In genomic region chr17:42554250-42555121, GRCh38 we compare ENCODE assay signal across 8 cellular contexts. TPM values are rescaled to one million over a fixed set of nuclear protein-coding genes. Genes with fewer than 3 reads are reported as not detected.
DNase-seq lines count a peak whose midpoint lies in the region; ATAC-seq and TF ChIP-seq lines count a peak whose summit lies in the region.

No MANE protein-coding gene starts in this region.

- CTCF ChIA-PET in HCT116 (lab: Charles Lee) = interaction anchor here (0.9 to 2.1 kb wide), 3 partner anchors 23 to 232 kb away, joined by 3 to 8 read pairs (median 3); partner anchors contain the start of gene PSMC3IP

- TF ChIP-seq CTCF in HCT116 (IDR thresholded peaks at IDR 0.05 in 2 of 3, conservative IDR thresholded peaks at IDR 0.05 in 1 of 3; ENCODE audit: borderline replicate concordance in 1 of 3, insufficient read depth in 1 of 3, low read depth in 2 of 3, low read length in 2 of 3) (no peak), heart right ventricle (IDR thresholded peaks at IDR 0.05) (peak in 1 of 9 donors; percentile 1), vagina (IDR thresholded peaks at IDR 0.05) (peak in 1 of 3 experiments; percentile 16)

- ATAC-seq in HCT116 (peak; percentile 83), heart right ventricle (peak; percentile 90 to 96 (median 96))

- DNase-seq in GM03348 (ENCODE audit: low spot score) (peak; percentile 92), HCT116 (ENCODE audit: low read depth, low spot score) (no peak), NAMALWA (ENCODE audit: low spot score) (peak; percentile 91), T follicular helper cell (ENCODE audit: low read depth) (peak; percentile 54), amniotic epithelial cell (ENCODE audit: low read depth) (peak; percentile 72), heart right ventricle (peak; percentile 89 to 92), pons (ENCODE audit: low spot score) (peak; percentile 59), vagina (ENCODE audit: extremely low spot score in 2 of 2) (peak in 1 of 2 donors; percentile 87)

- POLR2A ChIA-PET in HCT116 (lab: Charles Lee) = interaction anchor here (0.5 to 1.6 kb wide), 2 partner anchors 131 to 144 kb away, joined by 3 read pairs; partner anchors contain the start of gene CAVIN1

- TF ChIP-seq RAD21 in HCT116 (IDR thresholded peaks at IDR 0.05; ENCODE audit: low read depth) = no peak

- H3K9me3 ChIP-seq in HCT116 (ENCODE audit: control insufficient read depth in 1 of 2, insufficient read depth in 1 of 2, low read depth in 1 of 2, low read length in 2 of 2) (no peaks in the 10 kb centered on the region), heart right ventricle (no peaks in the 10 kb centered on the region), vagina (no peaks in the 10 kb centered on the region)

- RAD21 ChIA-PET in HCT116 (lab: Charles Lee; ENCODE audit: low non-redundant PET in 1 of 2, low total read pairs in 2 of 2, uncharacterized antibody in 2 of 2, unreplicated experiment in 2 of 2) = no interaction called here

- H3K9me2 ChIP-seq in HCT116 (ENCODE audit: insufficient read depth) = no peaks in the 10 kb centered on the region

- H3K27me3 ChIP-seq in HCT116 (ENCODE audit: insufficient read depth, low read length) (no peaks in the 10 kb centered on the region), heart right ventricle (no peaks in the 10 kb centered on the region), vagina (no peaks in the 10 kb centered on the region)

- peak overlapping the region; percentile 86 for H3K4me2 ChIP-seq in HCT116 (ENCODE audit: low read length)

- TF ChIP-seq POLR2A in HCT116 (IDR thresholded peaks at IDR 0.05; ENCODE audit: borderline replicate concordance, extremely low read depth, insufficient read depth, insufficient read length) (peak; percentile 68), vagina (IDR thresholded peaks at IDR 0.05) (peak in 1 of 2 donors; percentile 65)

- no peaks in the 10 kb centered on the region for H4K20me1 ChIP-seq in HCT116 (ENCODE audit: insufficient read depth)

- intact Hi-C loops in HCT116 (cut with micrococcal nuclease) = no loop called here
- intact Hi-C loops in heart right ventricle (cut with DNase I) = no loop called here
- intact Hi-C loops in vagina (cut with DNase I) = no loop called here

- H3K4me1 ChIP-seq in HCT116 (ENCODE audit: control insufficient read depth in 1 of 2, insufficient read depth in 2 of 2, low read length in 2 of 2) (peaks cover 11 to 36% of the 10 kb centered on the region in 2 experiments), heart right ventricle (peaks cover 7 to 34% (median 20%) of the 10 kb centered on the region in 9 donors), vagina (peaks cover 29% of the 10 kb centered on the region)

- H3K4me3 ChIP-seq in HCT116 (replicated peaks in 1 of 2; ENCODE audit: low read depth in 1 of 2, low read length in 2 of 2) (peak overlapping the region; percentile 93 to 99), heart right ventricle (peak overlapping the region; percentile 69 to 96 (median 86)), vagina (peak overlapping the region; percentile 72 to 76)

- 0% methylated on average over 77 to 82 of the region's 82 CpGs for WGBS in heart right ventricle, 2 donors

- H3K36me3 ChIP-seq in HCT116 (ENCODE audit: control insufficient read depth in 1 of 2, insufficient read depth in 2 of 2, low read length in 2 of 2) = no peaks in the 10 kb centered on the region
- peaks cover 0 to 8% (median 0%) of the 10 kb centered on the region in 9 donors for H3K36me3 ChIP-seq in heart right ventricle
- no peaks in the 10 kb centered on the region for H3K36me3 ChIP-seq in vagina

- peak overlapping the region; percentile 94 for H3K27ac ChIP-seq in HCT116 (ENCODE audit: low read depth, low read length)
- H3K27ac ChIP-seq in heart right ventricle = peak overlapping the region; percentile 47 to 97 (median 92)
- peak overlapping the region; percentile 74 for H3K27ac ChIP-seq in vagina

- no peak overlapping the region for H2AFZ ChIP-seq in HCT116 (ENCODE audit: low read depth, low read length, poor library complexity, severe bottlenecking)

- TSS peak; percentile 63 for BruUV-seq in HCT116 (replicated peaks; lab: Mats Ljungman, UMichigan)

- peak overlapping the region; percentile 97 for H3K9ac ChIP-seq in HCT116 (ENCODE audit: low read length)

- peaks cover 17% of the 10 kb centered on the region; the same call in 1 of the 2 replicates for H3K79me2 ChIP-seq in HCT116 (ENCODE audit: insufficient read depth, low read length)

TF ChIP-seq in HCT116, 20 proteins besides CTCF, POLR2A, EP300 and RAD21 (continues in another document):
- no peak for TF ChIP-seq FOSL1 (IDR thresholded peaks at IDR 0.05; ENCODE audit: low read depth)
- peak; percentile 73 for TF ChIP-seq EGR1 (IDR thresholded peaks at IDR 0.05; ENCODE audit: low read depth)
- no peak for TF ChIP-seq SP1 (IDR thresholded peaks at IDR 0.05; ENCODE audit: low read depth)
- TF ChIP-seq TCF7L2 (IDR thresholded peaks at IDR 0.05; ENCODE audit: borderline replicate concordance, extremely low read depth, insufficient read depth, insufficient read length) = peak; percentile 29
- TF ChIP-seq REST (IDR thresholded peaks at IDR 0.05; ENCODE audit: low read depth) = no peak
- TF ChIP-seq JUND (IDR thresholded peaks at IDR 0.05) = no peak
- TF ChIP-seq, protein P1, sequence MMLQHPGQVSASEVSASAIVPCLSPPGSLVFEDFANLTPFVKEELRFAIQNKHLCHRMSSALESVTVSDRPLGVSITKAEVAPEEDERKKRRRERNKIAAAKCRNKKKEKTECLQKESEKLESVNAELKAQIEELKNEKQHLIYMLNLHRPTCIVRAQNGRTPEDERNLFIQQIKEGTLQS (IDR thresholded peaks at IDR 0.05) = no peak
- no peak for TF ChIP-seq SIN3A (IDR thresholded peaks at IDR 0.05; ENCODE audit: low read depth)
- TF ChIP-seq EZH2 (IDR thresholded peaks at IDR 0.05) = no peak
- no peak for TF ChIP-seq CBX3 (IDR thresholded peaks at IDR 0.05; ENCODE audit: low read depth)
- TF ChIP-seq EZH2phosphoT487 (IDR thresholded peaks at IDR 0.05; ENCODE audit: borderline replicate concordance) = no peak
- peak; percentile 62 for TF ChIP-seq MAX (IDR thresholded peaks at IDR 0.05)
- TF ChIP-seq POLR2AphosphoS5 (IDR thresholded peaks at IDR 0.05; ENCODE audit: low read depth, low read length) = peak; percentile 88
- peak; percentile 33 for TF ChIP-seq YY1 (IDR thresholded peaks at IDR 0.05; ENCODE audit: extremely low read depth, insufficient replicate concordance, low read depth, low read length)
- peak; percentile 87 for TF ChIP-seq ZFX (IDR thresholded peaks at IDR 0.05)
- TF ChIP-seq ELF1 (IDR thresholded peaks at IDR 0.05; ENCODE audit: borderline replicate concordance, low read depth) = no peak; the same call in 1 of the 2 replicates
- no peak for TF ChIP-seq ZNF274 (IDR thresholded peaks at IDR 0.05; ENCODE audit: low read depth, low read length)
- TF ChIP-seq CEBPB (IDR thresholded peaks at IDR 0.05; ENCODE audit: low read depth) = no peak

RNA-seq across cellular contexts. Expression of gene HSD17B1, which starts 1.8 kb away (rescaled TPM):
- total RNA-seq in HCT116 (2021; ENCODE audit: unreplicated experiment) = 1.4 TPM
- 1.6 and 1.8 TPM in 2 replicates for polyA plus RNA-seq in HCT116 (2012)
- 1 to 10 TPM in 2 of 10 donors, under 1 TPM in 8; 0.50 to 2.3 (median 0.78) TPM for total RNA-seq in heart right ventricle
- polyA plus RNA-seq in heart right ventricle = 1 to 10 TPM; 2.2 to 2.6 TPM
- total RNA-seq in vagina = 2.0 TPM

RNA-seq across cellular contexts. Expression of gene COASY, which starts 7.5 kb away (rescaled TPM):
- total RNA-seq in HCT116 (2021; ENCODE audit: unreplicated experiment) (137 TPM), heart right ventricle (10 to 100 TPM; 29.7 to 56.9 (median 32.9) TPM), vagina (24.8 TPM)
- 108 and 113 TPM in 2 replicates for polyA plus RNA-seq in HCT116 (2012)
- polyA plus RNA-seq in heart right ventricle = 10 to 100 TPM; 46.8 to 50.8 TPM

RNA-seq across cellular contexts. Expression of gene MLX, which starts 12.4 kb away (rescaled TPM):
- total RNA-seq in HCT116 (2021; ENCODE audit: unreplicated experiment) (47.9 TPM), heart right ventricle (10 to 100 TPM; 45.7 to 87.2 (median 56.4) TPM), vagina (33.9 TPM)
- polyA plus RNA-seq in HCT116 (2012) = 51.7 and 52.4 TPM in 2 replicates
- polyA plus RNA-seq in heart right ventricle = 10 to 100 TPM; 55.8 to 61.2 TPM

RNA-seq across cellular contexts. Expression of gene NAGLU, which starts 18.4 kb away (rescaled TPM):
- total RNA-seq in HCT116 (2021; ENCODE audit: unreplicated experiment) (17.7 TPM), heart right ventricle (10 to 100 TPM in 5 of 10 donors, 1 to 10 TPM in 5; 6.8 to 16.0 (median 9.8) TPM), vagina (24.6 TPM)
- 10.5 and 11.0 TPM in 2 replicates for polyA plus RNA-seq in HCT116 (2012)
- 10 to 100 TPM; 17.0 to 18.3 TPM for polyA plus RNA-seq in heart right ventricle

RNA-seq across cellular contexts. Expression of gene PSMC3IP, which starts 23.0 kb away (rescaled TPM):
- total RNA-seq in HCT116 (2021; ENCODE audit: unreplicated experiment) (24.3 TPM), heart right ventricle (1 to 10 TPM; 1.1 to 3.1 (median 1.6) TPM), vagina (0.98 TPM)
- polyA plus RNA-seq in HCT116 (2012) = 15.4 and 18.2 TPM in 2 replicates
- polyA plus RNA-seq in heart right ventricle = 1 to 10 TPM; 2.9 TPM
